In genomic region chr16:46887524-46887854, GRCh38 we compare ENCODE assay signal across 2 cellular contexts.
A peak's percentile ranks its signal among the peaks of the same experiment; 100 is the strongest.
TF ChIP-seq lines count a peak whose summit lies in the region.

No MANE protein-coding gene starts in this region.

TF ChIP-seq in GM23338, 12 proteins besides CTCF, POLR2A, EP300 and RAD21:
- TF ChIP-seq EZH2 (IDR thresholded peaks at IDR 0.05; ENCODE audit: low read depth, unreplicated experiment) (no peak), REST (IDR thresholded peaks at IDR 0.05; ENCODE audit: unreplicated experiment) (no peak), CREB1 (CRISPR knock-in tag; IDR thresholded peaks at IDR 0.05; ENCODE audit: low read depth) (no peak), ZNF114 (CRISPR knock-in tag; IDR thresholded peaks at IDR 0.05) (no peak), ZNF462 (CRISPR knock-in tag; IDR thresholded peaks at IDR 0.05) (no peak)

TF ChIP-seq in liver, 16 proteins besides CTCF, POLR2A, EP300 and RAD21:
- no peak for TF ChIP-seq FOXA2 (IDR thresholded peaks at IDR 0.05)
- TF ChIP-seq RXRA (IDR thresholded peaks at IDR 0.05) = peak in 1 of 2 donors; percentile 25
